20 cellular contexts compared by ENCODE assay signal in genomic region chr13:45872574-45872973, GRCh38. TPM values are rescaled to one million over a fixed set of nuclear protein-coding genes. Genes with fewer than 3 reads are reported as not detected.
"Had no signal": no experiment of that assay in that cellular context is flagged by ENCODE, and none has a peak within 500 bp of the region (broad histone marks: within the 10 kb centered on the region; RNA-seq: fewer than 3 reads in every experiment).

No MANE protein-coding gene starts in this region.

- DNase-seq: activated B cell treated with CpG ODN at 0.5 μM for 24 hours; activated CD4-positive, alpha-beta T cell treated with anti-CD3 and anti-CD28 coated beads for 48 hours; activated CD8-positive, alpha-beta memory T cell treated with anti-CD3 and anti-CD28 coated beads for 24 hours; activated naive CD4-positive, alpha-beta T cell; anterior cingulate cortex; brain microvascular endothelial cell; cortex of kidney; effector CD8-positive, alpha-beta T cell; esophagus squamous epithelium; islet precursor cell; left ventricle myocardium inferior; naive thymus-derived CD8-positive, alpha-beta T cell; posterior cingulate gyrus; retina; stimulated activated naive B cell treated with anti-CD40 and anti-IgM and Interleukin-4, amounts not matched to agents 10 μg/mL and 1 μg/mL and 100 μg/mL, for 72 hours; thyroid gland had no signal

- H3K36me3 ChIP-seq: brain microvascular endothelial cell, esophagus squamous epithelium, left ventricle myocardium inferior, thyroid gland had no signal

- ATAC-seq: naive thymus-derived CD8-positive, alpha-beta T cell; stimulated activated naive B cell treated with anti-CD40 and anti-IgM and Interleukin-4, amounts not matched to agents 10 μg/mL and 1 μg/mL and 100 μg/mL, for 72 hours had no signal

- H3K4me3 ChIP-seq: esophagus squamous epithelium, left ventricle myocardium inferior, thyroid gland had no signal

- H3K27ac ChIP-seq: brain microvascular endothelial cell, esophagus squamous epithelium, left ventricle myocardium inferior, thyroid gland had no signal

- H3K27me3 ChIP-seq: brain microvascular endothelial cell, esophagus squamous epithelium, thyroid gland had no signal

- H3K9me3 ChIP-seq: esophagus squamous epithelium, left ventricle myocardium inferior, thyroid gland had no signal

- FAIRE-seq: frontal cortex, TTC549, urothelium cell line had no signal

RNA-seq across cellular contexts. Expression of gene SIAH3, which starts 21.0 kb away (rescaled TPM):
- total RNA-seq: activated B cell treated with CpG ODN at 0.5 μM for 24 hours, endothelial cell of umbilical vein, left ventricle myocardium inferior had no signal
